In genomic region chr1:245183429-245183828, GRCh38 we compare ENCODE assay signal across 22 cellular contexts.
"Had no signal": no experiment of that assay in that cellular context is flagged by ENCODE, and none has a peak within 500 bp of the region (broad histone marks: within the 10 kb centered on the region; RNA-seq: fewer than 3 reads in every experiment).

No MANE protein-coding gene starts in this region.

- H3K4me3 ChIP-seq: dorsolateral prefrontal cortex, esophagus muscularis mucosa, hepatocyte, spleen, tibial artery, upper lobe of left lung, uterus had no signal

- H3K27me3 ChIP-seq: dorsolateral prefrontal cortex, esophagus muscularis mucosa, hepatocyte, spleen, tibial artery, upper lobe of left lung, uterus had no signal

- H3K4me3 Mint-ChIP-seq: naive thymus-derived CD4-positive, alpha-beta T cell; nephron progenitor cell; stimulated activated memory B cell treated with anti-CD40 and anti-IgM and Interleukin-4, amounts not matched to agents 10 μg/mL and 1 μg/mL and 100 μg/mL, for 72 hours; stimulated activated naive CD8-positive, alpha-beta T cell treated with anti-CD3 and anti-CD28 coated beads, Interleukin-15, Interleukin-2, amounts not matched to agents 100 ng/mL and 50 ng/mL, for 24 hours had no signal

- H3K27ac ChIP-seq: dorsolateral prefrontal cortex, epithelial cell of prostate, esophagus muscularis mucosa, hepatocyte, spleen, tibial artery, upper lobe of left lung, uterus had no signal

- H3K4me1 Mint-ChIP-seq: naive thymus-derived CD4-positive, alpha-beta T cell; stimulated activated memory B cell treated with anti-CD40 and anti-IgM and Interleukin-4, amounts not matched to agents 10 μg/mL and 1 μg/mL and 100 μg/mL, for 72 hours had no signal

- H3K27me3 Mint-ChIP-seq: stimulated activated naive CD8-positive, alpha-beta T cell treated with anti-CD3 and anti-CD28 coated beads, Interleukin-15, Interleukin-2, amounts not matched to agents 100 ng/mL and 50 ng/mL, for 24 hours had no signal

- H3K4me2 ChIP-seq: hepatocyte had no signal

- H3K27ac Mint-ChIP-seq: naive thymus-derived CD4-positive, alpha-beta T cell; nephron progenitor cell; stimulated activated memory B cell treated with anti-CD40 and anti-IgM and Interleukin-4, amounts not matched to agents 10 μg/mL and 1 μg/mL and 100 μg/mL, for 72 hours; stimulated activated naive CD8-positive, alpha-beta T cell treated with anti-CD3 and anti-CD28 coated beads, Interleukin-15, Interleukin-2, amounts not matched to agents 100 ng/mL and 50 ng/mL, for 24 hours had no signal

- H3K36me3 Mint-ChIP-seq: stimulated activated memory B cell treated with anti-CD40 and anti-IgM and Interleukin-4, amounts not matched to agents 10 μg/mL and 1 μg/mL and 100 μg/mL, for 72 hours had no signal

- H3K36me3 ChIP-seq: esophagus muscularis mucosa, spleen, tibial artery, upper lobe of left lung, uterus had no signal

- ATAC-seq: naive thymus-derived CD4-positive, alpha-beta T cell; sciatic nerve; stimulated activated memory B cell treated with anti-CD40 and anti-IgM and Interleukin-4, amounts not matched to agents 10 μg/mL and 1 μg/mL and 100 μg/mL, for 72 hours had no signal

- H3K4me1 ChIP-seq: esophagus muscularis mucosa, spleen, tibial artery, upper lobe of left lung, uterus had no signal

- H3K9me3 Mint-ChIP-seq: naive thymus-derived CD4-positive, alpha-beta T cell; nephron progenitor cell; stimulated activated memory B cell treated with anti-CD40 and anti-IgM and Interleukin-4, amounts not matched to agents 10 μg/mL and 1 μg/mL and 100 μg/mL, for 72 hours; stimulated activated naive CD8-positive, alpha-beta T cell treated with anti-CD3 and anti-CD28 coated beads, Interleukin-15, Interleukin-2, amounts not matched to agents 100 ng/mL and 50 ng/mL, for 24 hours had no signal

- DNase-seq: cortex of kidney; dorsolateral prefrontal cortex; effector CD8-positive, alpha-beta T cell; foreskin melanocyte; head of caudate nucleus; mammary epithelial cell; naive thymus-derived CD4-positive, alpha-beta T cell; nephron progenitor cell; posterior cingulate gyrus; spleen; stimulated activated CD4-positive, alpha-beta T cell treated with anti-CD3 and anti-CD28 coated beads, Interleukin-15, amount 100 ng/mL, for 24 hours; stimulated activated CD4-positive, alpha-beta T cell treated with anti-CD3 and anti-CD28 coated beads, Interleukin-1b, Interleukin-23, amount 100 ng/mL, for 48 hours; stimulated activated CD4-positive, alpha-beta T cell treated with anti-CD3 and anti-CD28 coated beads, Interleukin-4, amount 100 ng/mL, for 24 hours; tibial artery; upper lobe of left lung; uterus had no signal

- H2AFZ ChIP-seq: hepatocyte had no signal
